15 cellular contexts compared by ENCODE assay signal in genomic region chr4:156773648-156774357, GRCh38.
DNase-seq lines count a peak whose midpoint lies in the region; ATAC-seq, FAIRE-seq and TF ChIP-seq lines count a peak whose summit lies in the region.
"Had no signal": no experiment of that assay in that cellular context is flagged by ENCODE, and none has a peak within 500 bp of the region (broad histone marks: within the 10 kb centered on the region; RNA-seq: fewer than 3 reads in every experiment).

No MANE protein-coding gene starts in this region.

- POLR2A ChIA-PET in HCT116 (lab: Charles Lee) = no interaction called here
- POLR2A ChIA-PET in SK-N-SH (lab: Yijun Ruan, JAX) = no interaction called here

- H3K27ac ChIP-seq in HCT116 (ENCODE audit: low read depth, low read length) (peak overlapping the region; percentile 55), SK-N-SH (ENCODE audit: low read depth in 2 of 2, low read length in 1 of 2) (peak overlapping the region; percentile 92 to 97), right lobe of liver (no peak overlapping the region), kidney (ENCODE audit: low read depth in 2 of 2, low read length in 2 of 2) (no peak overlapping the region)

- BruUV-seq in HCT116 (replicated peaks; lab: Mats Ljungman, UMichigan) = no TSS peak

- H3K9me3 ChIP-seq in HCT116 (ENCODE audit: control insufficient read depth in 1 of 2, insufficient read depth in 1 of 2, low read depth in 1 of 2, low read length in 2 of 2) (no peaks in the 10 kb centered on the region), SK-N-SH (no peaks in the 10 kb centered on the region), right lobe of liver (no peaks in the 10 kb centered on the region), kidney (ENCODE audit: control insufficient read depth in 1 of 2, low read length in 2 of 2) (no peaks in the 10 kb centered on the region)
- H3K9me3 ChIP-seq: gastrocnemius medialis had no signal

- H3K4me1 ChIP-seq in HCT116 (ENCODE audit: control insufficient read depth in 1 of 2, insufficient read depth in 2 of 2, low read length in 2 of 2) (peaks cover 32 to 61% of the 10 kb centered on the region in 2 experiments), SK-N-SH (ENCODE audit: control insufficient read depth in 1 of 2, insufficient read depth in 2 of 2, low read depth in 1 of 2, low read length in 1 of 2) (peaks cover 5 to 67% of the 10 kb centered on the region in 2 experiments), right lobe of liver (peaks cover 0 to 10% (median 0%) of the 10 kb centered on the region in 4 donors), kidney (ENCODE audit: control insufficient read depth in 1 of 2, insufficient read depth in 1 of 2, low read depth in 1 of 2, low read length in 2 of 2) (peaks cover 2 to 6% of the 10 kb centered on the region in 2 donors)

- intact Hi-C loops in HCT116 (cut with micrococcal nuclease) (loop anchor here (10.0 kb wide), 1 partner anchor 191 kb away; no protein-coding TSS in a partner anchor), right lobe of liver (cut with DNase I) (no loop called here), kidney (cut with DNase I) (no loop called here)

- H3K9me2 ChIP-seq in HCT116 (ENCODE audit: insufficient read depth) (no peaks in the 10 kb centered on the region), SK-N-SH (no peaks in the 10 kb centered on the region)

- H3K36me3 ChIP-seq in HCT116 (ENCODE audit: control insufficient read depth in 1 of 2, insufficient read depth in 2 of 2, low read length in 2 of 2) = no peaks in the 10 kb centered on the region
- no peaks in the 10 kb centered on the region for H3K36me3 ChIP-seq in SK-N-SH (replicated peaks in 1 of 2; ENCODE audit: control insufficient read depth in 1 of 2, insufficient read depth in 2 of 2, low read length in 1 of 2)
- H3K36me3 ChIP-seq in right lobe of liver = no peaks in the 10 kb centered on the region
- H3K36me3 ChIP-seq in kidney (ENCODE audit: control insufficient read depth in 1 of 2, insufficient read depth in 2 of 2, low read length in 2 of 2) = no peaks in the 10 kb centered on the region
- H3K36me3 ChIP-seq: gastrocnemius medialis had no signal

- peak in 1 of 2 experiments; percentile 67; a peak in 2 of 4 replicates for TF ChIP-seq EP300 in SK-N-SH (IDR thresholded peaks at IDR 0.05; ENCODE audit: borderline replicate concordance in 1 of 2, low read depth in 1 of 2, low read length in 1 of 2)

- no peaks in the 10 kb centered on the region for H3K27me3 ChIP-seq in HCT116 (ENCODE audit: insufficient read depth, low read length)
- no peaks in the 10 kb centered on the region for H3K27me3 ChIP-seq in SK-N-SH (ENCODE audit: insufficient read depth)
- no peaks in the 10 kb centered on the region for H3K27me3 ChIP-seq in right lobe of liver
- H3K27me3 ChIP-seq: dorsolateral prefrontal cortex, gastrocnemius medialis had no signal

- no peaks in the 10 kb centered on the region for H3K36me3 Mint-ChIP-seq in type B pancreatic cell
- H3K36me3 Mint-ChIP-seq: activated naive CD8-positive, alpha-beta T cell treated with anti-CD3 and anti-CD28 coated beads, Interleukin-2, amount 10 ng/mL, durations not matched to agents 7 days and 5 days; CD8-positive, alpha-beta memory T cell had no signal

- 16% methylated on average over 4 of the region's 4 CpGs for WGBS in SK-N-SH (ENCODE audit: low lambda C conversion rate)
- WGBS in right lobe of liver (ENCODE audit: insufficient coverage, low coverage, low lambda C conversion rate, missing lambda C conversion rate) = 81% methylated on average over 4 of the region's 4 CpGs

- H2AFZ ChIP-seq in HCT116 (ENCODE audit: low read depth, low read length, poor library complexity, severe bottlenecking) (no peak overlapping the region), SK-N-SH (ENCODE audit: low read depth) (no peak overlapping the region)

- TF ChIP-seq CTCF in HCT116 (IDR thresholded peaks at IDR 0.05 in 2 of 3, conservative IDR thresholded peaks at IDR 0.05 in 1 of 3; ENCODE audit: borderline replicate concordance in 1 of 3, insufficient read depth in 1 of 3, low read depth in 2 of 3, low read length in 2 of 3) (no peak), SK-N-SH (IDR thresholded peaks at IDR 0.05) (no peak), fibroblast of the aortic adventitia (IDR thresholded peaks at IDR 0.05; ENCODE audit: insufficient read depth, low read length) (no peak), type B pancreatic cell (conservative IDR thresholded peaks at IDR 0.05) (no peak), right lobe of liver (IDR thresholded peaks at IDR 0.05) (no peak), kidney (IDR thresholded peaks at IDR 0.05; ENCODE audit: borderline replicate concordance, extremely low read depth, insufficient read depth) (no peak)

- no peak overlapping the region for H3K4me3 Mint-ChIP-seq in type B pancreatic cell
- H3K4me3 Mint-ChIP-seq: activated naive CD8-positive, alpha-beta T cell treated with anti-CD3 and anti-CD28 coated beads, Interleukin-2, amount 10 ng/mL, durations not matched to agents 7 days and 5 days; CD8-positive, alpha-beta memory T cell; T-helper 17 cell had no signal

- CTCF ChIA-PET in HCT116 (lab: Charles Lee) (no interaction called here), SK-N-SH (lab: Yijun Ruan, JAX) (no interaction called here)

- H3K4me3 ChIP-seq in HCT116 (replicated peaks in 1 of 2; ENCODE audit: low read depth in 1 of 2, low read length in 2 of 2) = no peak overlapping the region
- H3K4me3 ChIP-seq in SK-N-SH (ENCODE audit: low read depth in 2 of 2, low read length in 1 of 2) = peak overlapping the region; percentile 25 to 52; a peak in 3 of 4 replicates
- no peak overlapping the region for H3K4me3 ChIP-seq in fibroblast of the aortic adventitia (ENCODE audit: low read depth, low read length)
- no peak overlapping the region for H3K4me3 ChIP-seq in right lobe of liver
- H3K4me3 ChIP-seq in kidney (ENCODE audit: low read length in 2 of 2) = no peak overlapping the region
- H3K4me3 ChIP-seq: dorsolateral prefrontal cortex, gastrocnemius medialis had no signal

- DNase-seq in HCT116 (ENCODE audit: low read depth, low spot score) (no peak), SK-N-SH (no peak), fibroblast of the aortic adventitia (ENCODE audit: low read depth) (peak; percentile 58), type B pancreatic cell (ENCODE audit: extremely low spot score, unreplicated experiment) (no peak), right lobe of liver (no peak), kidney (no peak), NCI-H345 treated with DMSO at 0.1 percent for 48 hours (lab: John Stamatoyannopoulos, UW; ENCODE audit: unreplicated experiment) (no peak)
- DNase-seq: activated naive CD8-positive, alpha-beta T cell treated with anti-CD3 and anti-CD28 coated beads, Interleukin-2, amount 10 ng/mL, durations not matched to agents 7 days and 5 days; activated T-cell treated with anti-CD3 and anti-CD28 coated beads for 4 hours; CD8-positive, alpha-beta memory T cell; dorsolateral prefrontal cortex; NCI-H1092; stimulated activated CD4-positive, alpha-beta T cell treated with anti-CD3 and anti-CD28 coated beads, Interleukin-2, amount 100 ng/mL, for 48 hours; T-helper 17 cell had no signal

- peaks cover 45% of the 10 kb centered on the region for H3K4me1 Mint-ChIP-seq in type B pancreatic cell (ENCODE audit: unreplicated experiment)
- H3K4me1 Mint-ChIP-seq: activated naive CD8-positive, alpha-beta T cell treated with anti-CD3 and anti-CD28 coated beads, Interleukin-2, amount 10 ng/mL, durations not matched to agents 7 days and 5 days; CD8-positive, alpha-beta memory T cell; T-helper 17 cell had no signal

- FAIRE-seq in kidney (lab: Jason Lieb, UNC) = no peak

- TF ChIP-seq POLR2A in HCT116 (IDR thresholded peaks at IDR 0.05; ENCODE audit: borderline replicate concordance, extremely low read depth, insufficient read depth, insufficient read length) = no peak
- TF ChIP-seq POLR2A in right lobe of liver (IDR thresholded peaks at IDR 0.05) = no peak

- ATAC-seq in HCT116 = peak; percentile 69
- no peak for ATAC-seq in right lobe of liver
- ATAC-seq: gastrocnemius medialis, T-helper 17 cell had no signal

- H4K20me1 ChIP-seq in HCT116 (ENCODE audit: insufficient read depth) (no peaks in the 10 kb centered on the region), SK-N-SH (ENCODE audit: insufficient read depth) (no peaks in the 10 kb centered on the region)

- TF ChIP-seq RAD21 in HCT116 (IDR thresholded peaks at IDR 0.05; ENCODE audit: low read depth) (no peak), SK-N-SH (IDR thresholded peaks at IDR 0.05; ENCODE audit: low read length) (no peak)

- peak overlapping the region; percentile 7 for H3K27ac Mint-ChIP-seq in type B pancreatic cell
- H3K27ac Mint-ChIP-seq: activated naive CD8-positive, alpha-beta T cell treated with anti-CD3 and anti-CD28 coated beads, Interleukin-2, amount 10 ng/mL, durations not matched to agents 7 days and 5 days; CD8-positive, alpha-beta memory T cell; T-helper 17 cell had no signal

- H3K9ac ChIP-seq in HCT116 (ENCODE audit: low read length) (no peak overlapping the region), SK-N-SH (peak overlapping the region; percentile 71), kidney (ENCODE audit: low read length in 2 of 2) (no peak overlapping the region)

- no peaks in the 10 kb centered on the region for H3K27me3 Mint-ChIP-seq in type B pancreatic cell
- H3K27me3 Mint-ChIP-seq: activated naive CD8-positive, alpha-beta T cell treated with anti-CD3 and anti-CD28 coated beads, Interleukin-2, amount 10 ng/mL, durations not matched to agents 7 days and 5 days; CD8-positive, alpha-beta memory T cell; T-helper 17 cell had no signal

- H3K9me3 Mint-ChIP-seq in type B pancreatic cell = no peaks in the 10 kb centered on the region
- H3K9me3 Mint-ChIP-seq: activated naive CD8-positive, alpha-beta T cell treated with anti-CD3 and anti-CD28 coated beads, Interleukin-2, amount 10 ng/mL, durations not matched to agents 7 days and 5 days had no signal

- H3F3A ChIP-seq in SK-N-SH (replicated peaks; ENCODE audit: insufficient read depth) = peaks cover 71% of the 10 kb centered on the region

- RAD21 ChIA-PET in HCT116 (lab: Charles Lee; ENCODE audit: low non-redundant PET in 1 of 2, low total read pairs in 2 of 2, uncharacterized antibody in 2 of 2, unreplicated experiment in 2 of 2) = no interaction called here

- H3K4me2 ChIP-seq in HCT116 (ENCODE audit: low read length) = peak overlapping the region; percentile 46
- peak overlapping the region; percentile 79 for H3K4me2 ChIP-seq in SK-N-SH

- H3K79me2 ChIP-seq in HCT116 (ENCODE audit: insufficient read depth, low read length) (no peaks in the 10 kb centered on the region), SK-N-SH (ENCODE audit: insufficient read depth) (peaks cover 51% of the 10 kb centered on the region)

TF ChIP-seq in HCT116, 20 proteins besides CTCF, POLR2A, EP300 and RAD21 (continues in another document):
- TF ChIP-seq YY1 (IDR thresholded peaks at IDR 0.05; ENCODE audit: extremely low read depth, insufficient replicate concordance, low read depth, low read length) (no peak), TCF7L2 (IDR thresholded peaks at IDR 0.05; ENCODE audit: borderline replicate concordance, extremely low read depth, insufficient read depth, insufficient read length) (no peak), EGR1 (IDR thresholded peaks at IDR 0.05; ENCODE audit: low read depth) (no peak)

TF ChIP-seq in SK-N-SH, 30 proteins besides CTCF, POLR2A, EP300 and RAD21 (continues in another document):
- TF ChIP-seq EZH2phosphoT487 (IDR thresholded peaks at IDR 0.05; ENCODE audit: borderline replicate concordance, low read depth) (no peak), NRF1 (IDR thresholded peaks at IDR 0.05; ENCODE audit: low read depth, low read length) (no peak)

Comparison
In these comparisons a context has a peak if more than half of its experiments do, and no peak if none do; other contexts are left out.
1. H3K27ac ChIP-seq: peak in HCT116 (single experiment) and SK-N-SH (2 of 2); none in right lobe of liver (0 of 3) and kidney (0 of 2).
2. H3K4me3 ChIP-seq: peak in SK-N-SH (2 of 2); none in HCT116 (0 of 2), fibroblast of the aortic adventitia (single experiment), right lobe of liver (0 of 3) and kidney (0 of 2).
3. Of the 11 proteins assayed by ChIP-seq in both SK-N-SH and HCT116: peak only in SK-N-SH: JUND, POLR2AphosphoS5 and ZBTB33; only in HCT116: none; in both: none; in neither: 8.